Comparison of ENCODE assay signal across 11 cellular contexts in the genomic region with DNA sequence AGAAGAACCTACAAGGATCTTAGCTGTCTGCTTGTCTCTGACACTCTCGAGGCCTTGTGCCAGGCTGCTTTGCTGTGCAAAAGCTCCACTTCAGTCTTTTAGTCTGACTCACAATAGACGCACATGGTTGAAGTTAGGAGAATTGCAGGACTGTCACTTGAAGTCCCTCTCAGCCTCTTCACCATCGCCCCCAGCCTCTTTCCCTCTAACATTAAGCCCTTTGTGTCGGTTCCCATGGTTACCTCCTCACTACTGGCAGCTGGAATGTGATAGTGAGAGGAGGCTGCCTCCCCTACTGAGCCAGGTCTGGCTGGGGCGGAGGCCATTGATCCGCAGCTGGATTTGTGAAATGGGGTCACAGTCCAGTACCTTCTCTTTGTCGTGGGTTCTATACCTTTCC.
DNase-seq lines count a peak whose midpoint lies in the region; ATAC-seq and TF ChIP-seq lines count a peak whose summit lies in the region.
"Had no signal": no experiment of that assay in that cellular context is flagged by ENCODE, and none has a peak within 500 bp of the region (broad histone marks: within the 10 kb centered on the region; RNA-seq: fewer than 3 reads in every experiment).

No MANE protein-coding gene starts in this region.

- ATAC-seq in GM21528 (IDR thresholded peaks at IDR 0.05; ENCODE audit: low FRiP score, unreplicated experiment) (no peak), HG03520 (IDR thresholded peaks at IDR 0.05; ENCODE audit: unreplicated experiment) (no peak)
- ATAC-seq: sciatic nerve had no signal

- H3K4me3 ChIP-seq in HAP-1 (no peak overlapping the region), SJCRH30 (no peak overlapping the region), iPS-18a (ENCODE audit: low read length) (peak overlapping the region; percentile 8), spleen (no peak overlapping the region)

- in situ Hi-C loops in HAP-1 (cut with MboI; ENCODE audit: low sequenced_read_pairs), result no loop called here

- peak; percentile 35 for DNase-seq in AG08396 (ENCODE audit: low spot score)
- peak; percentile 33 to 71 for DNase-seq in HAP-1 (ENCODE audit: low spot score in 2 of 2)
- DNase-seq in SJCRH30, result peak; percentile 57 to 70
- DNase-seq in activated CD4-positive, alpha-beta T cell treated with anti-CD3 and anti-CD28 coated beads, Interleukin-2, amount 50 U/mL, for 48 hours, result no peak
- DNase-seq in spleen, result no peak
- DNase-seq: CD4-positive, alpha-beta memory T cell; NCI-H446 had no signal

- no peak for TF ChIP-seq CTCF in spleen (IDR thresholded peaks at IDR 0.05 in 8 of 11, conservative IDR thresholded peaks at IDR 0.05 in 3 of 11)

- no peaks in the 10 kb centered on the region for H3K36me3 ChIP-seq in HAP-1 (replicated peaks)
- H3K36me3 ChIP-seq in SJCRH30, result no peaks in the 10 kb centered on the region
- H3K36me3 ChIP-seq in iPS-18a (ENCODE audit: control insufficient read depth, low read depth, low read length), result no peaks in the 10 kb centered on the region
- H3K36me3 ChIP-seq in spleen, result no peaks in the 10 kb centered on the region

- H3K4me1 ChIP-seq in HAP-1 (peaks cover 30% of the 10 kb centered on the region), SJCRH30 (peaks cover 50% of the 10 kb centered on the region), iPS-18a (ENCODE audit: control insufficient read depth, low read depth, low read length) (peaks cover 46% of the 10 kb centered on the region), spleen (no peaks in the 10 kb centered on the region)

- intact Hi-C loops in spleen (cut with DNase I; ENCODE audit: low total_unique reads), result no loop called here

- H3K9me3 ChIP-seq in HAP-1 (no peaks in the 10 kb centered on the region), SJCRH30 (replicated peaks) (no peaks in the 10 kb centered on the region), iPS-18a (ENCODE audit: control insufficient read depth, low read depth, low read length) (no peaks in the 10 kb centered on the region), spleen (no peaks in the 10 kb centered on the region)

- no peak for TF ChIP-seq POLR2A in spleen (IDR thresholded peaks at IDR 0.05)

- no peaks in the 10 kb centered on the region for H3K27me3 ChIP-seq in HAP-1 (ENCODE audit: low read depth)
- no peaks in the 10 kb centered on the region for H3K27me3 ChIP-seq in SJCRH30
- no peaks in the 10 kb centered on the region for H3K27me3 ChIP-seq in iPS-18a (ENCODE audit: control insufficient read depth, insufficient read depth, low read length)
- peaks cover 0 to 50% (median 9%) of the 10 kb centered on the region in 7 donors for H3K27me3 ChIP-seq in spleen (replicated peaks in 1 of 7)

- H3K27ac ChIP-seq in SJCRH30 (no peak overlapping the region), iPS-18a (ENCODE audit: low read length) (no peak overlapping the region), spleen (no peak overlapping the region)

- 58 to 80% (median 73%) methylated on average over 7 of the region's 7 CpGs for WGBS in spleen, 5 donors

- H3K9ac ChIP-seq in iPS-18a (ENCODE audit: low read length), result peak overlapping the region; percentile 4

Comparison
In these comparisons a context has a peak if more than half of its experiments do, and no peak if none do; other contexts are left out.
1. DNase-seq: peak in AG08396 (single experiment), HAP-1 (2 of 2) and SJCRH30 (2 of 2); none in activated CD4-positive, alpha-beta T cell treated with anti-CD3 and anti-CD28 coated beads, Interleukin-2, amount 50 U/mL, for 48 hours (0 of 2) and spleen (single experiment).